In genomic region chr11:73592640-73593039, GRCh38 we compare ENCODE assay signal across 17 cellular contexts.
"Had no signal": no experiment of that assay in that cellular context is flagged by ENCODE, and none has a peak within 500 bp of the region (broad histone marks: within the 10 kb centered on the region; RNA-seq: fewer than 3 reads in every experiment).

No MANE protein-coding gene starts in this region.

- H3K27me3 ChIP-seq: heart left ventricle, pancreas, suprapubic skin, thyroid gland had no signal

- H3K9me3 ChIP-seq: heart left ventricle, pancreas, suprapubic skin, thyroid gland had no signal

- H3K36me3 ChIP-seq: heart left ventricle, pancreas, suprapubic skin, thyroid gland had no signal

- H3K4me3 ChIP-seq: heart left ventricle, pancreas, suprapubic skin, thyroid gland had no signal

- H3K4me3 Mint-ChIP-seq: naive B cell, nephron, type B pancreatic cell had no signal

- H3K27ac Mint-ChIP-seq: nephron, type B pancreatic cell had no signal

- H3K9me3 Mint-ChIP-seq: naive B cell, nephron, type B pancreatic cell had no signal

- H3K27me3 Mint-ChIP-seq: naive B cell, progenitor cell of endocrine pancreas, type B pancreatic cell had no signal

- ATAC-seq: heart left ventricle; pancreas; right cardiac atrium; stimulated activated naive CD8-positive, alpha-beta T cell treated with anti-CD3 and anti-CD28 coated beads, Interleukin-15, Interleukin-2, amounts not matched to agents 100 U/mL and 50 U/mL, for 24 hours had no signal

- H3K27ac ChIP-seq: heart left ventricle, pancreas, suprapubic skin, thyroid gland had no signal

- H3K36me3 Mint-ChIP-seq: naive B cell, type B pancreatic cell had no signal

- DNase-seq: effector CD4-positive, alpha-beta T cell; foreskin melanocyte; heart left ventricle; hippocampal formation; kidney glomerular epithelial cell; mesendoderm; naive B cell; occipital lobe; pancreas; right cardiac atrium; stimulated activated CD4-positive, alpha-beta T cell treated with anti-CD3 and anti-CD28 coated beads, Interleukin-12 subunit alpha, Interleukin-12 subunit beta, amount 100 ng/mL, for 4 hours; stimulated activated naive CD8-positive, alpha-beta T cell treated with anti-CD3 and anti-CD28 coated beads, Interleukin-15, Interleukin-2, amounts not matched to agents 100 U/mL and 50 U/mL, for 24 hours; thyroid gland had no signal
